ENCODE assay signal across 3 cellular contexts in the genomic region with DNA sequence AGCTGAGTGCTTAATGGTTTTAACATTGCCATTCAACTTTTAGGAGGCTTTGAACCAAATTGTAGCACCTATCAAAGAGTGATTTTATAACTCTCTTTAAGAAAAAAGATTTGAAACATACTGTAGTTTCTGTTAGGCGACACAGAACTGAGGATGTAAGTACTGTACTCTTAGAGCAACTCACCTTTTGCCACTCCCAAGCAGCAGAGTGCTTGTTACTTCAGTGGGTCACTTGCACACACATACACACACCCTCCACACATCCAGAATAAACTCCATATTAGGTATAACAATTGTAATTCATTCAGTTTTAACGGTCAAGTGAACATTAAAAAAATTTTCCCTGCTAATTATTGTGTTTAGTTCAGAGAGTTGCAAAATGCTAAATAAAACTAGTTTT.
"Had no signal": no experiment of that assay in that cellular context is flagged by ENCODE, and none has a peak within 500 bp of the region (broad histone marks: within the 10 kb centered on the region; RNA-seq: fewer than 3 reads in every experiment).

No MANE protein-coding gene starts in this region.

- H3K4me1 ChIP-seq: testis had no signal

- H3K4me3 ChIP-seq: heart right ventricle, testis had no signal

- H3K27ac ChIP-seq: heart right ventricle, testis had no signal

- H3K27me3 ChIP-seq: heart right ventricle, testis had no signal

- H3K9me3 ChIP-seq: heart right ventricle, testis had no signal

- H3K36me3 ChIP-seq: heart right ventricle had no signal

- DNase-seq: stimulated activated CD4-positive, alpha-beta T cell treated with anti-CD3 and anti-CD28 coated beads, Interleukin-4, amount 100 ng/mL, for 1 hour had no signal
